ENCODE assay signal across 1 cellular context in the genomic region with DNA sequence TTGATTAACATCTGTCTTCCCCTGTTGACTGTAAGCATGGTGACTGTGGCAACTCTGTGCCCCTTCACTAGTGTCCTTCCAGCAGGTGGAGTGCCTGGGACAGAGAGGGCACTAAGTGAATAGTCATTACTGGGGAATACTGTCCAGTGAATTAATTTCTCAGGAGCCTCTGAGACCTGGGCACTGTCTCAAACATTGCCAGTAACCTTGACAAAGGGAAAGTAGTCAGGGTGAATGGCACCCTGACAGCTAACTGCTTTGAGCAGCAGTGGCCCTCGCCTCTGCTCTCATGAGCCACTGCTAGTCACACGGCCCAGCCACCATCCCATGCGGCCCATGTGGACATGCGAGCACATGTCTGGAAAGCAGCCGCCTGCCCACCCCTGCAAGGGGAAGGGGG.
TF ChIP-seq lines count a peak whose summit lies in the region.

No MANE protein-coding gene starts in this region.

TF ChIP-seq in H1, 55 proteins besides CTCF, POLR2A, EP300 and RAD21:
- no peak for TF ChIP-seq PHF8 (conservative IDR thresholded peaks at IDR 0.05; ENCODE audit: low read depth, low read length)
- TF ChIP-seq, protein P1, sequence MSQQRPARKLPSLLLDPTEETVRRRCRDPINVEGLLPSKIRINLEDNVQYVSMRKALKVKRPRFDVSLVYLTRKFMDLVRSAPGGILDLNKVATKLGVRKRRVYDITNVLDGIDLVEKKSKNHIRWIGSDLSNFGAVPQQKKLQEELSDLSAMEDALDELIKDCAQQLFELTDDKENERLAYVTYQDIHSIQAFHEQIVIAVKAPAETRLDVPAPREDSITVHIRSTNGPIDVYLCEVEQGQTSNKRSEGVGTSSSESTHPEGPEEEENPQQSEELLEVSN (IDR thresholded peaks at IDR 0.05), result 0 out of 2 replicates have a peak, but pooled peaks have one; percentile 54
- TF ChIP-seq, protein P2, sequence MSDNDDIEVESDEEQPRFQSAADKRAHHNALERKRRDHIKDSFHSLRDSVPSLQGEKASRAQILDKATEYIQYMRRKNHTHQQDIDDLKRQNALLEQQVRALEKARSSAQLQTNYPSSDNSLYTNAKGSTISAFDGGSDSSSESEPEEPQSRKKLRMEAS (IDR thresholded peaks at IDR 0.05), result peak; percentile 65
TF ChIP-seq in H1: peak in this region for 2.
